ENCODE assay signal across 15 cellular contexts in genomic region chr19:46605356-46605821, GRCh38. TPM values are rescaled to one million over a fixed set of nuclear protein-coding genes. Genes with fewer than 3 reads are reported as not detected.
DNase-seq lines count a peak whose midpoint lies in the region; FAIRE-seq and TF ChIP-seq lines count a peak whose summit lies in the region.
"Had no signal": no experiment of that assay in that cellular context is flagged by ENCODE, and none has a peak within 500 bp of the region (broad histone marks: within the 10 kb centered on the region; RNA-seq: fewer than 3 reads in every experiment).

No MANE protein-coding gene starts in this region.

- POLR2A ChIA-PET in activated CD4-positive, alpha-beta T cell treated with anti-CD3 and anti-CD28 coated beads, Interleukin-2, amount 10 ng/mL, durations not matched to agents 7 days and 5 days (lab: Charles Lee): no interaction called here

- WGBS in suprapubic skin: 91% methylated on average over 8 of the region's 16 CpGs

- H3K9ac ChIP-seq in adipocyte (ENCODE audit: low read length) (peak overlapping the region; percentile 43), kidney (ENCODE audit: low read length in 2 of 2) (peak overlapping the region in 1 of 2 donors; percentile 19)

- no peaks in the 10 kb centered on the region for H3K9me3 Mint-ChIP-seq in activated CD4-positive, alpha-beta T cell treated with anti-CD3 and anti-CD28 coated beads, Interleukin-2, amount 10 ng/mL, durations not matched to agents 7 days and 5 days

- H3K36me3 ChIP-seq in adipocyte (ENCODE audit: control insufficient read depth, insufficient read depth, low read length, severe bottlenecking) (peaks cover 47% of the 10 kb centered on the region), kidney (ENCODE audit: control insufficient read depth in 1 of 2, insufficient read depth in 2 of 2, low read length in 2 of 2) (peaks cover 21 to 40% of the 10 kb centered on the region in 2 donors), suprapubic skin (peaks cover 48% of the 10 kb centered on the region), BE2C (peaks cover 52% of the 10 kb centered on the region)

- no peak for FAIRE-seq in kidney (lab: Jason Lieb, UNC)
- FAIRE-seq: A204.1 had no signal

- TF ChIP-seq CTCF in kidney (IDR thresholded peaks at IDR 0.05; ENCODE audit: borderline replicate concordance, extremely low read depth, insufficient read depth): no peak
- no peak for TF ChIP-seq CTCF in suprapubic skin (IDR thresholded peaks at IDR 0.05)
- no peak for TF ChIP-seq CTCF in BE2C (IDR thresholded peaks at IDR 0.05; ENCODE audit: low read depth, low read length)

- H3K27me3 Mint-ChIP-seq in activated CD4-positive, alpha-beta T cell treated with anti-CD3 and anti-CD28 coated beads, Interleukin-2, amount 10 ng/mL, durations not matched to agents 7 days and 5 days: no peaks in the 10 kb centered on the region
- H3K27me3 Mint-ChIP-seq: activated naive CD8-positive, alpha-beta T cell had no signal

- no peak for DNase-seq in activated CD4-positive, alpha-beta T cell treated with anti-CD3 and anti-CD28 coated beads, Interleukin-2, amount 10 ng/mL, durations not matched to agents 7 days and 5 days
- no peak for DNase-seq in activated CD4-positive, alpha-beta T cell treated with anti-CD3 and anti-CD28 coated beads for 48 hours
- DNase-seq in adipocyte (ENCODE audit: low read depth) (no peak), kidney (peak; percentile 56), suprapubic skin (ENCODE audit: low spot score in 2 of 2) (peak; percentile 56 to 73), NOMO-1 (lab: John Stamatoyannopoulos, UW; ENCODE audit: unreplicated experiment in 2 of 2) (no peak), NCI-H748 treated with DMSO at 0.1 percent for 48 hours (lab: John Stamatoyannopoulos, UW) (no peak), BE2C (no peak)
- DNase-seq: colonic mucosa, KG1, NCI-H146, NCI-H526 treated with DMSO at 0.1 percent for 48 hours, T1000 had no signal

- H3K4me1 ChIP-seq in adipocyte (ENCODE audit: control insufficient read depth, insufficient read depth, low read length) (peaks cover 33% of the 10 kb centered on the region), kidney (ENCODE audit: control insufficient read depth in 1 of 2, insufficient read depth in 1 of 2, low read depth in 1 of 2, low read length in 2 of 2) (peaks cover 20 to 30% of the 10 kb centered on the region in 2 donors), suprapubic skin (peaks cover 55% of the 10 kb centered on the region), BE2C (no peaks in the 10 kb centered on the region; the same call in 1 of the 2 replicates)

- H3K27me3 ChIP-seq in adipocyte (replicated peaks; ENCODE audit: control insufficient read depth, insufficient read depth, low read length) (no peaks in the 10 kb centered on the region), suprapubic skin (no peaks in the 10 kb centered on the region), BE2C (no peaks in the 10 kb centered on the region)
- H3K27me3 ChIP-seq: colonic mucosa had no signal

- no peak overlapping the region for H3K4me3 Mint-ChIP-seq in activated CD4-positive, alpha-beta T cell treated with anti-CD3 and anti-CD28 coated beads, Interleukin-2, amount 10 ng/mL, durations not matched to agents 7 days and 5 days
- H3K4me3 Mint-ChIP-seq: activated naive CD8-positive, alpha-beta T cell had no signal

- peaks cover 50% of the 10 kb centered on the region for H3K4me1 Mint-ChIP-seq in activated CD4-positive, alpha-beta T cell treated with anti-CD3 and anti-CD28 coated beads, Interleukin-2, amount 10 ng/mL, durations not matched to agents 7 days and 5 days

- TF ChIP-seq EP300 in suprapubic skin (IDR thresholded peaks at IDR 0.05): no peak

- CTCF ChIA-PET in activated CD4-positive, alpha-beta T cell treated with anti-CD3 and anti-CD28 coated beads, Interleukin-2, amount 10 ng/mL, durations not matched to agents 7 days and 5 days (lab: Charles Lee): interaction anchor here (1.5 to 3.6 kb wide), 4 partner anchors 9 to 56 kb away, joined by 3 to 15 read pairs (median 7); partner anchors contain the start of gene DACT3

- H3K27ac Mint-ChIP-seq in activated CD4-positive, alpha-beta T cell treated with anti-CD3 and anti-CD28 coated beads, Interleukin-2, amount 10 ng/mL, durations not matched to agents 7 days and 5 days: peak overlapping the region; percentile 71
- H3K27ac Mint-ChIP-seq: activated naive CD8-positive, alpha-beta T cell had no signal

- H3K27ac ChIP-seq in kidney (ENCODE audit: low read depth in 2 of 2, low read length in 2 of 2): no peak overlapping the region
- H3K27ac ChIP-seq in suprapubic skin: peak overlapping the region; percentile 29
- H3K27ac ChIP-seq: colonic mucosa had no signal

- intact Hi-C loops in kidney (cut with DNase I): no loop called here

- no peak for TF ChIP-seq POLR2A in suprapubic skin (IDR thresholded peaks at IDR 0.05)

- peaks cover 61% of the 10 kb centered on the region for H3K36me3 Mint-ChIP-seq in activated CD4-positive, alpha-beta T cell treated with anti-CD3 and anti-CD28 coated beads, Interleukin-2, amount 10 ng/mL, durations not matched to agents 7 days and 5 days (ENCODE audit: low read depth)

- H3K4me3 ChIP-seq in adipocyte (ENCODE audit: low read length) (no peak overlapping the region), kidney (ENCODE audit: low read length in 2 of 2) (peak overlapping the region in 1 of 2 donors; percentile 17), suprapubic skin (no peak overlapping the region), BE2C (ENCODE audit: low read depth, low read length) (no peak overlapping the region)
- H3K4me3 ChIP-seq: colonic mucosa had no signal

- H3K9me3 ChIP-seq in adipocyte (ENCODE audit: control insufficient read depth, low read length): no peaks in the 10 kb centered on the region
- no peaks in the 10 kb centered on the region for H3K9me3 ChIP-seq in kidney (ENCODE audit: control insufficient read depth in 1 of 2, low read length in 2 of 2)
- no peaks in the 10 kb centered on the region for H3K9me3 ChIP-seq in suprapubic skin
- H3K9me3 ChIP-seq in BE2C: no peaks in the 10 kb centered on the region
- H3K9me3 ChIP-seq: colonic mucosa had no signal

RNA-seq across cellular contexts. Expression of gene CALM3, which starts 4.3 kb away (rescaled TPM):
- total RNA-seq in activated CD4-positive, alpha-beta T cell treated with anti-CD3 and anti-CD28 coated beads, Interleukin-2, amount 10 ng/mL, durations not matched to agents 7 days and 5 days: 100 to 1,000 TPM; 700 to 784 TPM
- total RNA-seq in kidney: 217 TPM
- polyA plus RNA-seq in kidney (ENCODE audit: insufficient read depth, low read depth, low replicate concordance): 350 TPM
- 100 to 1,000 TPM in 1 of 4 donors, 10 to 100 TPM in 3; 56.0 to 102 (median 78.6) TPM for total RNA-seq in suprapubic skin
- 263 TPM for polyA plus RNA-seq in BE2C (2012; ENCODE audit: insufficient read depth, insufficient read length, low read depth)

RNA-seq across cellular contexts. Expression of gene PTGIR, which starts 19.5 kb away (rescaled TPM):
- total RNA-seq in activated CD4-positive, alpha-beta T cell treated with anti-CD3 and anti-CD28 coated beads, Interleukin-2, amount 10 ng/mL, durations not matched to agents 7 days and 5 days: 10 to 100 TPM; 14.0 to 14.7 TPM
- total RNA-seq in kidney: 10.1 TPM
- 7.5 TPM for polyA plus RNA-seq in kidney (ENCODE audit: insufficient read depth, low read depth, low replicate concordance)
- 1 to 10 TPM in 3 of 4 donors, under 1 TPM in 1; 0.57 to 6.7 (median 2.4) TPM for total RNA-seq in suprapubic skin
- 16.1 TPM for polyA plus RNA-seq in BE2C (2012; ENCODE audit: insufficient read depth, insufficient read length, low read depth)

RNA-seq across cellular contexts. Expression of gene GNG8, which starts 30.6 kb away (rescaled TPM):
- total RNA-seq in activated CD4-positive, alpha-beta T cell treated with anti-CD3 and anti-CD28 coated beads, Interleukin-2, amount 10 ng/mL, durations not matched to agents 7 days and 5 days: not detected
- total RNA-seq in kidney (not detected), suprapubic skin (not detected)
- polyA plus RNA-seq in kidney (ENCODE audit: insufficient read depth, low read depth, low replicate concordance): not detected
- polyA plus RNA-seq in BE2C (2012; ENCODE audit: insufficient read depth, insufficient read length, low read depth): 2.4 TPM
- total RNA-seq: colonic mucosa had no signal

RNA-seq across cellular contexts. Expression of gene DACT3, which starts 55.6 kb away (rescaled TPM):
- under 1 TPM; 0.31 to 0.42 TPM for total RNA-seq in activated CD4-positive, alpha-beta T cell treated with anti-CD3 and anti-CD28 coated beads, Interleukin-2, amount 10 ng/mL, durations not matched to agents 7 days and 5 days
- total RNA-seq in kidney (10.4 TPM), suprapubic skin (1 to 10 TPM in 3 of 4 donors, under 1 TPM in 1; 0.68 to 1.8 (median 1.2) TPM)
- 5.4 TPM for polyA plus RNA-seq in kidney (ENCODE audit: insufficient read depth, low read depth, low replicate concordance)
- 16.0 TPM for polyA plus RNA-seq in BE2C (2012; ENCODE audit: insufficient read depth, insufficient read length, low read depth)

Comparison
In these comparisons a context has a peak if more than half of its experiments do, and no peak if none do; other contexts are left out.
1. DNase-seq: peak in kidney (single experiment) and suprapubic skin (2 of 2); none in activated CD4-positive, alpha-beta T cell treated with anti-CD3 and anti-CD28 coated beads, Interleukin-2, amount 10 ng/mL, durations not matched to agents 7 days and 5 days (single experiment), activated CD4-positive, alpha-beta T cell treated with anti-CD3 and anti-CD28 coated beads for 48 hours (single experiment), adipocyte (single experiment), NOMO-1 (0 of 2), NCI-H748 treated with DMSO at 0.1 percent for 48 hours (single experiment) and BE2C (single experiment).